In genomic region chr9:117645245-117645636, GRCh38 we compare ENCODE assay signal across 1 cellular context.
TF ChIP-seq lines count a peak whose summit lies in the region.

No MANE protein-coding gene starts in this region.

TF ChIP-seq in WTC11, 78 proteins besides CTCF, POLR2A, EP300 and RAD21 (continued from another document):
- TF ChIP-seq ZNF532 (CRISPR knock-in tag; IDR thresholded peaks at IDR 0.05; ENCODE audit: borderline replicate concordance) (no peak), PRDM15 (CRISPR knock-in tag; IDR thresholded peaks at IDR 0.05) (no peak), ZNF423 (CRISPR knock-in tag; IDR thresholded peaks at IDR 0.05) (no peak), CREB1 (CRISPR knock-in tag; IDR thresholded peaks at IDR 0.05) (no peak), PREB (CRISPR knock-in tag; IDR thresholded peaks at IDR 0.05; ENCODE audit: borderline replicate concordance) (no peak), ZNF138 (CRISPR knock-in tag; conservative IDR thresholded peaks at IDR 0.05) (no peak), ZBTB43 (CRISPR knock-in tag; IDR thresholded peaks at IDR 0.05) (no peak), AR (CRISPR knock-in tag; IDR thresholded peaks at IDR 0.05) (no peak), NFYB (CRISPR knock-in tag; conservative IDR thresholded peaks at IDR 0.05; ENCODE audit: low read depth) (no peak), FOXP4 (CRISPR knock-in tag; IDR thresholded peaks at IDR 0.05) (no peak), ZNF317 (CRISPR knock-in tag; IDR thresholded peaks at IDR 0.05; ENCODE audit: borderline replicate concordance, low read depth) (no peak)
